ENCODE assay signal across 21 cellular contexts in the genomic region with DNA sequence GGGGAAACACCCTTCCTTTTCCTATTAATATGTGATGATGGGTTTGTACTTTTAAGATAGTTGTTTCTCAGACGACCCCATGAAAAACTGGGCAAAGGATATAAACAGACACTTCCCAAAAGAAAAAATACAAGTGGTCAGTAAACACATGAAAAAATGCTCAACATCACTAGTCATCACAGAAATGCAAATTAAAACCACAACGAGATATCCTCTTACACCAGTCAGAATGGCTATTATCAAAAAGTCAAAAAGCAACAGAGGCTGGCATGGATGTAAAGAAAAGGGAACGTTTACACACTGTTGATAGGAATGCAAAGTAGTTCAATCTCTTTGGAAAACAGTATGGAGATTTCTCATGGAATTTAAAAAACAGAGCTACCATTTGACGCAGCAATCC.
DNase-seq lines count a peak whose midpoint lies in the region; ATAC-seq, FAIRE-seq and TF ChIP-seq lines count a peak whose summit lies in the region.
"Had no signal": no experiment of that assay in that cellular context is flagged by ENCODE, and none has a peak within 500 bp of the region (broad histone marks: within the 10 kb centered on the region; RNA-seq: fewer than 3 reads in every experiment).

No MANE protein-coding gene starts in this region.

- intact Hi-C loops in activated CD4-positive, alpha-beta T cell treated with anti-CD3 and anti-CD28 coated beads, Interleukin-2, amount 10 ng/mL, durations not matched to agents 24 days and 14 days (cut with micrococcal nuclease): no loop called here
- intact Hi-C loops in activated CD4-positive, alpha-beta T cell treated with anti-CD3 and anti-CD28 coated beads for 36 hours (cut with DNase I, micrococcal nuclease): no loop called here
- intact Hi-C loops in kidney (cut with DNase I): no loop called here

- H3K36me3 ChIP-seq in astrocyte (ENCODE audit: insufficient read depth, low read length): no peaks in the 10 kb centered on the region
- H3K36me3 ChIP-seq in kidney (ENCODE audit: control insufficient read depth in 1 of 2, insufficient read depth in 2 of 2, low read length in 2 of 2): no peaks in the 10 kb centered on the region
- no peaks in the 10 kb centered on the region for H3K36me3 ChIP-seq in CD8-positive, alpha-beta memory T cell (ENCODE audit: insufficient read depth, low read length)
- no peaks in the 10 kb centered on the region for H3K36me3 ChIP-seq in MM.1S (replicated peaks; ENCODE audit: insufficient read depth, low read length)
- H3K36me3 ChIP-seq: BLaER1 treated with 17β-estradiol and CSF1 and Interleukin-3, amounts not matched to agents 10 nM and 100 nM had no signal

- H3K9ac ChIP-seq in astrocyte (ENCODE audit: low read length) (no peak overlapping the region), kidney (ENCODE audit: low read length in 2 of 2) (no peak overlapping the region), MM.1S (ENCODE audit: low read length) (no peak overlapping the region)
- H3K9ac ChIP-seq: BLaER1 treated with 17β-estradiol and CSF1 and Interleukin-3, amounts not matched to agents 10 nM and 100 nM; GM23248 had no signal

- POLR2A ChIA-PET in activated CD4-positive, alpha-beta T cell treated with anti-CD3 and anti-CD28 coated beads for 36 hours (lab: Charles Lee): no interaction called here
- POLR2A ChIA-PET in CD8-positive, alpha-beta memory T cell (lab: Charles Lee): no interaction called here

- H3K27me3 ChIP-seq in astrocyte (ENCODE audit: insufficient read depth, low read length) (no peaks in the 10 kb centered on the region), MM.1S (replicated peaks; ENCODE audit: insufficient read depth, low read length) (no peaks in the 10 kb centered on the region)
- no peaks in the 10 kb centered on the region for H3K27me3 ChIP-seq in CD8-positive, alpha-beta memory T cell (ENCODE audit: insufficient read depth, low read length, poor library complexity, severe bottlenecking)
- H3K27me3 ChIP-seq: BLaER1 treated with 17β-estradiol and CSF1 and Interleukin-3, amounts not matched to agents 10 nM and 100 nM had no signal

- no peaks in the 10 kb centered on the region for H3K9me2 ChIP-seq in MM.1S (replicated peaks; ENCODE audit: insufficient read depth, low read length)

- no peaks in the 10 kb centered on the region for H3K4me1 Mint-ChIP-seq in activated CD4-positive, alpha-beta T cell treated with anti-CD3 and anti-CD28 coated beads, Interleukin-2, amount 10 ng/mL, durations not matched to agents 24 days and 14 days
- no peaks in the 10 kb centered on the region for H3K4me1 Mint-ChIP-seq in activated CD4-positive, alpha-beta T cell treated with anti-CD3 and anti-CD28 coated beads for 36 hours
- H3K4me1 Mint-ChIP-seq in astrocyte (ENCODE audit: low read depth, unreplicated experiment): peaks cover 6% of the 10 kb centered on the region
- no peaks in the 10 kb centered on the region for H3K4me1 Mint-ChIP-seq in CD8-positive, alpha-beta memory T cell

- H3K4me2 ChIP-seq in astrocyte (ENCODE audit: low read length): peak overlapping the region; percentile 8
- H3K4me2 ChIP-seq in MM.1S (ENCODE audit: low read depth, low read length): no peak overlapping the region
- H3K4me2 ChIP-seq: BLaER1 treated with 17β-estradiol and CSF1 and Interleukin-3, amounts not matched to agents 10 nM and 100 nM had no signal

- no peaks in the 10 kb centered on the region for H3K79me2 ChIP-seq in astrocyte (ENCODE audit: insufficient read depth, low read length)
- no peaks in the 10 kb centered on the region for H3K79me2 ChIP-seq in MM.1S (ENCODE audit: low read length)

- FAIRE-seq in astrocyte (lab: Jason Lieb, UNC): no peak
- FAIRE-seq in kidney (lab: Jason Lieb, UNC): no peak
- FAIRE-seq: GM12878, GM18507 had no signal

- ATAC-seq in activated CD4-positive, alpha-beta T cell treated with anti-CD3 and anti-CD28 coated beads for 36 hours: no peak
- ATAC-seq: GM12878 had no signal

- no peak overlapping the region for H3K27ac Mint-ChIP-seq in activated CD4-positive, alpha-beta T cell treated with anti-CD3 and anti-CD28 coated beads, Interleukin-2, amount 10 ng/mL, durations not matched to agents 24 days and 14 days
- no peak overlapping the region for H3K27ac Mint-ChIP-seq in activated CD4-positive, alpha-beta T cell treated with anti-CD3 and anti-CD28 coated beads for 36 hours
- H3K27ac Mint-ChIP-seq in astrocyte (ENCODE audit: unreplicated experiment): no peak overlapping the region
- H3K27ac Mint-ChIP-seq in CD8-positive, alpha-beta memory T cell: no peak overlapping the region

- no peak overlapping the region for H3K4me3 Mint-ChIP-seq in activated CD4-positive, alpha-beta T cell treated with anti-CD3 and anti-CD28 coated beads, Interleukin-2, amount 10 ng/mL, durations not matched to agents 24 days and 14 days
- H3K4me3 Mint-ChIP-seq in activated CD4-positive, alpha-beta T cell treated with anti-CD3 and anti-CD28 coated beads for 36 hours: no peak overlapping the region
- no peak overlapping the region for H3K4me3 Mint-ChIP-seq in astrocyte (ENCODE audit: unreplicated experiment)
- no peak overlapping the region for H3K4me3 Mint-ChIP-seq in CD8-positive, alpha-beta memory T cell

- H3K4me1 ChIP-seq in astrocyte (ENCODE audit: insufficient read depth, low read length) (peaks cover 4% of the 10 kb centered on the region), kidney (ENCODE audit: control insufficient read depth in 1 of 2, insufficient read depth in 1 of 2, low read depth in 1 of 2, low read length in 2 of 2) (no peaks in the 10 kb centered on the region), MM.1S (ENCODE audit: low read length) (no peaks in the 10 kb centered on the region)
- H3K4me1 ChIP-seq in CD8-positive, alpha-beta memory T cell (ENCODE audit: insufficient read depth, low read length): no peaks in the 10 kb centered on the region
- H3K4me1 ChIP-seq: BLaER1 treated with 17β-estradiol and CSF1 and Interleukin-3, amounts not matched to agents 10 nM and 100 nM had no signal

- no peak overlapping the region for H3K27ac ChIP-seq in astrocyte (ENCODE audit: low read depth, low read length)
- no peak overlapping the region for H3K27ac ChIP-seq in kidney (ENCODE audit: low read depth in 2 of 2, low read length in 2 of 2)
- no peak overlapping the region for H3K27ac ChIP-seq in CD8-positive, alpha-beta memory T cell (ENCODE audit: low read depth, low read length)
- no peak overlapping the region for H3K27ac ChIP-seq in MM.1S (ENCODE audit: low read length)
- H3K27ac ChIP-seq: BLaER1 treated with 17β-estradiol and CSF1 and Interleukin-3, amounts not matched to agents 10 nM and 100 nM; GM23248 had no signal

- H3K9me3 ChIP-seq in astrocyte (ENCODE audit: insufficient read depth, low read depth, low read length): no peaks in the 10 kb centered on the region
- no peaks in the 10 kb centered on the region for H3K9me3 ChIP-seq in kidney (ENCODE audit: control insufficient read depth in 1 of 2, low read length in 2 of 2)
- H3K9me3 ChIP-seq in CD8-positive, alpha-beta memory T cell (ENCODE audit: low read length): no peaks in the 10 kb centered on the region
- no peaks in the 10 kb centered on the region for H3K9me3 ChIP-seq in MM.1S (replicated peaks; ENCODE audit: insufficient read depth, low read length)
- H3K9me3 ChIP-seq: BLaER1 treated with 17β-estradiol and CSF1 and Interleukin-3, amounts not matched to agents 10 nM and 100 nM had no signal

- CTCF ChIA-PET in activated CD4-positive, alpha-beta T cell treated with anti-CD3 and anti-CD28 coated beads for 36 hours (lab: Charles Lee): no interaction called here
- CTCF ChIA-PET in CD8-positive, alpha-beta memory T cell (lab: Charles Lee): interaction anchor here (1.2 kb wide), 1 partner anchor 11 kb away, joined by 4 read pairs; no protein-coding TSS in a partner anchor

- no peaks in the 10 kb centered on the region for H4K20me1 ChIP-seq in astrocyte (ENCODE audit: insufficient read depth, low read length)
- no peaks in the 10 kb centered on the region for H4K20me1 ChIP-seq in MM.1S (ENCODE audit: insufficient read depth, low read length)
- H4K20me1 ChIP-seq: BLaER1 treated with 17β-estradiol and CSF1 and Interleukin-3, amounts not matched to agents 10 nM and 100 nM had no signal

- no peaks in the 10 kb centered on the region for H3K36me3 Mint-ChIP-seq in activated CD4-positive, alpha-beta T cell treated with anti-CD3 and anti-CD28 coated beads, Interleukin-2, amount 10 ng/mL, durations not matched to agents 24 days and 14 days (ENCODE audit: low read depth)
- no peaks in the 10 kb centered on the region for H3K36me3 Mint-ChIP-seq in activated CD4-positive, alpha-beta T cell treated with anti-CD3 and anti-CD28 coated beads for 36 hours (ENCODE audit: low read depth)
- no peaks in the 10 kb centered on the region for H3K36me3 Mint-ChIP-seq in astrocyte (ENCODE audit: low read depth, unreplicated experiment)
- H3K36me3 Mint-ChIP-seq in CD8-positive, alpha-beta memory T cell: no peaks in the 10 kb centered on the region

- no peaks in the 10 kb centered on the region for H3K27me3 Mint-ChIP-seq in activated CD4-positive, alpha-beta T cell treated with anti-CD3 and anti-CD28 coated beads, Interleukin-2, amount 10 ng/mL, durations not matched to agents 24 days and 14 days
- no peaks in the 10 kb centered on the region for H3K27me3 Mint-ChIP-seq in activated CD4-positive, alpha-beta T cell treated with anti-CD3 and anti-CD28 coated beads for 36 hours
- peaks cover 11% of the 10 kb centered on the region for H3K27me3 Mint-ChIP-seq in astrocyte (ENCODE audit: low read depth, unreplicated experiment)
- H3K27me3 Mint-ChIP-seq in CD8-positive, alpha-beta memory T cell: no peaks in the 10 kb centered on the region

- H2AFZ ChIP-seq in astrocyte (ENCODE audit: low read depth, low read length) (no peak overlapping the region), MM.1S (ENCODE audit: low read length) (no peak overlapping the region)
- H2AFZ ChIP-seq: GM23248 had no signal

- DNase-seq in activated CD4-positive, alpha-beta T cell treated with anti-CD3 and anti-CD28 coated beads, Interleukin-2, amount 10 ng/mL, durations not matched to agents 24 days and 14 days: peak; percentile 2
- DNase-seq in activated CD4-positive, alpha-beta T cell treated with anti-CD3 and anti-CD28 coated beads for 36 hours: no peak
- peak; percentile 25 for DNase-seq in astrocyte (ENCODE audit: low read depth)
- peak; percentile 3 for DNase-seq in iris pigment epithelial cell (ENCODE audit: low read depth)
- DNase-seq in kidney: no peak
- DNase-seq in CD8-positive, alpha-beta memory T cell: no peak
- no peak for DNase-seq in effector CD4-positive, alpha-beta T cell
- DNase-seq in MM.1S: no peak
- DNase-seq: DMS79 treated with DMSO at 0.1 percent for 48 hours, GDM1, GM23248, KG1, NCI-H1092, NCI-H146, NCI-H2081 treated with DMSO at 0.1 percent for 48 hours, NCI-H345, OCI-M1, RPMI8226 had no signal

- H3K4me3 ChIP-seq in astrocyte (ENCODE audit: insufficient read depth, low read depth, low read length) (no peak overlapping the region), kidney (ENCODE audit: low read length in 2 of 2) (no peak overlapping the region), MM.1S (ENCODE audit: low read length) (no peak overlapping the region)
- no peak overlapping the region for H3K4me3 ChIP-seq in CD8-positive, alpha-beta memory T cell (ENCODE audit: low read length)
- H3K4me3 ChIP-seq: BLaER1 treated with 17β-estradiol and CSF1 and Interleukin-3, amounts not matched to agents 10 nM and 100 nM; GM12878; GM23248 had no signal

- H3F3A ChIP-seq in MM.1S (ENCODE audit: insufficient read depth, low read length): no peaks in the 10 kb centered on the region

- H3K9me3 Mint-ChIP-seq in activated CD4-positive, alpha-beta T cell treated with anti-CD3 and anti-CD28 coated beads, Interleukin-2, amount 10 ng/mL, durations not matched to agents 24 days and 14 days: no peaks in the 10 kb centered on the region
- H3K9me3 Mint-ChIP-seq in activated CD4-positive, alpha-beta T cell treated with anti-CD3 and anti-CD28 coated beads for 36 hours (ENCODE audit: low read depth): peaks cover 4% of the 10 kb centered on the region
- no peaks in the 10 kb centered on the region for H3K9me3 Mint-ChIP-seq in astrocyte (ENCODE audit: unreplicated experiment)
- peaks cover 0 to 3% (median 0%) of the 10 kb centered on the region in 5 donors for H3K9me3 Mint-ChIP-seq in CD8-positive, alpha-beta memory T cell

- TF ChIP-seq CTCF in astrocyte (IDR thresholded peaks at IDR 0.05; ENCODE audit: insufficient read depth, low read depth, low read length) (no peak), kidney (IDR thresholded peaks at IDR 0.05; ENCODE audit: borderline replicate concordance, extremely low read depth, insufficient read depth) (no peak), MM.1S (IDR thresholded peaks at IDR 0.05; ENCODE audit: low read length) (no peak)

Comparison
In these comparisons a context has a peak if more than half of its experiments do, and no peak if none do; other contexts are left out.
1. DNase-seq: peak in activated CD4-positive, alpha-beta T cell treated with anti-CD3 and anti-CD28 coated beads, Interleukin-2, amount 10 ng/mL, durations not matched to agents 24 days and 14 days (single experiment), astrocyte (single experiment) and iris pigment epithelial cell (single experiment); none in activated CD4-positive, alpha-beta T cell treated with anti-CD3 and anti-CD28 coated beads for 36 hours (single experiment), kidney (single experiment), CD8-positive, alpha-beta memory T cell (0 of 5), effector CD4-positive, alpha-beta T cell (single experiment) and MM.1S (single experiment).